Comparison of ENCODE assay signal across 1 cellular context in genomic region chr7:91266931-91267557, GRCh38.
TF ChIP-seq lines count a peak whose summit lies in the region.

No MANE protein-coding gene starts in this region.

TF ChIP-seq in HepG2, 621 proteins besides CTCF, POLR2A, EP300 and RAD21 (continued from another document):
- TF ChIP-seq ZNF354B (CRISPR knock-in tag; IDR thresholded peaks at IDR 0.05) (no peak), KLF15 (CRISPR knock-in tag; IDR thresholded peaks at IDR 0.05; ENCODE audit: borderline replicate concordance) (no peak), MXI1 (IDR thresholded peaks at IDR 0.05; ENCODE audit: borderline replicate concordance, low read depth, low read length) (no peak), ZNF18 (CRISPR knock-in tag; IDR thresholded peaks at IDR 0.05; ENCODE audit: insufficient replicate concordance) (no peak), ZNF256 (CRISPR knock-in tag; conservative IDR thresholded peaks at IDR 0.05) (no peak), PBX2 (CRISPR knock-in tag; IDR thresholded peaks at IDR 0.05) (no peak), ZNF350 (CRISPR knock-in tag; IDR thresholded peaks at IDR 0.05; ENCODE audit: borderline replicate concordance, low read depth) (no peak), TCF12 (IDR thresholded peaks at IDR 0.05) (no peak), TCF12 (CRISPR knock-in tag; IDR thresholded peaks at IDR 0.05) (no peak), ZBTB1 (CRISPR knock-in tag; IDR thresholded peaks at IDR 0.05; ENCODE audit: borderline replicate concordance) (no peak), RAD51 (IDR thresholded peaks at IDR 0.05; ENCODE audit: borderline replicate concordance) (no peak), RBFOX2 (IDR thresholded peaks at IDR 0.05; ENCODE audit: low read depth, low read length) (no peak), MAF1 (CRISPR knock-in tag; IDR thresholded peaks at IDR 0.05; ENCODE audit: borderline replicate concordance) (no peak), ZFP36L1 (CRISPR knock-in tag; IDR thresholded peaks at IDR 0.05) (no peak), ZNF207 (IDR thresholded peaks at IDR 0.05; ENCODE audit: borderline replicate concordance) (no peak)
